9 cellular contexts compared by ENCODE assay signal in genomic region chr1:210231846-210232523, GRCh38. TPM values are rescaled to one million over a fixed set of nuclear protein-coding genes. Genes with fewer than 3 reads are reported as not detected.
DNase-seq lines count a peak whose midpoint lies in the region; ATAC-seq and TF ChIP-seq lines count a peak whose summit lies in the region.
"Had no signal": no experiment of that assay in that cellular context is flagged by ENCODE, and none has a peak within 500 bp of the region (broad histone marks: within the 10 kb centered on the region; RNA-seq: fewer than 3 reads in every experiment).

No MANE protein-coding gene starts in this region.

- DNase-seq in M059J (ENCODE audit: low read depth) = peak; percentile 45
- no peak for DNase-seq in chondrocyte (ENCODE audit: low spot score)
- peak in 1 of 3 donors; percentile 48 for DNase-seq in mucosa of descending colon
- DNase-seq in SJCRH30 = no peak
- DNase-seq in COLO668 (lab: John Stamatoyannopoulos, UW; ENCODE audit: unreplicated experiment) = no peak
- DNase-seq: activated CD4-positive, alpha-beta T cell treated with anti-CD3 and anti-CD28 coated beads for 4 hours had no signal

- H3K36me3 Mint-ChIP-seq in chondrocyte (ENCODE audit: low read depth) = no peaks in the 10 kb centered on the region

- peak overlapping the region; percentile 77 for H2AFZ ChIP-seq in ACC112 (ENCODE audit: low read length, unreplicated experiment)

- no peaks in the 10 kb centered on the region for H3K79me2 ChIP-seq in ACC112 (ENCODE audit: control insufficient read depth, insufficient read depth, low read length, unreplicated experiment)

- H3K27ac Mint-ChIP-seq in chondrocyte (ENCODE audit: unreplicated experiment) = peak overlapping the region; percentile 80

- H3K9me3 ChIP-seq in mucosa of descending colon = no peaks in the 10 kb centered on the region
- H3K9me3 ChIP-seq in SJCRH30 (replicated peaks) = 0 out of 2 replicates have a peak, but pooled peaks cover 6% of the 10 kb centered on the region

- H3K27ac ChIP-seq in ACC112 (ENCODE audit: low read depth, low read length) (peak overlapping the region; percentile 41; the same call in 1 of the 2 replicates), SJCRH30 (no peak overlapping the region)

- ATAC-seq in mucosa of descending colon (peak; percentile 38), GM19351 (IDR thresholded peaks at IDR 0.05; ENCODE audit: unreplicated experiment) (no peak), HG03565 (IDR thresholded peaks at IDR 0.05; ENCODE audit: unreplicated experiment) (no peak)

- TF ChIP-seq CTCF in chondrocyte (IDR thresholded peaks at IDR 0.05) (no peak), mucosa of descending colon (IDR thresholded peaks at IDR 0.05) (no peak)

- peak overlapping the region; percentile 83 for H3K4me3 ChIP-seq in ACC112 (ENCODE audit: low read depth, low read length)
- no peak overlapping the region for H3K4me3 ChIP-seq in mucosa of descending colon
- H3K4me3 ChIP-seq in SJCRH30 = no peak overlapping the region; the same call in 1 of the 2 replicates

- peaks cover 37% of the 10 kb centered on the region for H3K4me1 Mint-ChIP-seq in chondrocyte (ENCODE audit: low read depth)

- peaks cover 25% of the 10 kb centered on the region for H3K4me1 ChIP-seq in ACC112 (ENCODE audit: control insufficient read depth, insufficient read depth, low read length, unreplicated experiment)
- H3K4me1 ChIP-seq in mucosa of descending colon (ENCODE audit: low read depth) = no peaks in the 10 kb centered on the region
- H3K4me1 ChIP-seq in SJCRH30 = peaks cover 2% of the 10 kb centered on the region; the same call in 1 of the 2 replicates

- intact Hi-C loops in mucosa of descending colon (cut with DNase I, micrococcal nuclease) = no loop called here

- H3K4me3 Mint-ChIP-seq in chondrocyte (ENCODE audit: unreplicated experiment) = peak overlapping the region; percentile 78

- H3K27me3 ChIP-seq in ACC112 (ENCODE audit: insufficient read depth, low read length) (peaks cover 18% of the 10 kb centered on the region), SJCRH30 (peaks cover 53% of the 10 kb centered on the region)

- H3K36me3 ChIP-seq in ACC112 (ENCODE audit: insufficient read depth, low read length) (no peaks in the 10 kb centered on the region), mucosa of descending colon (ENCODE audit: low read depth) (no peaks in the 10 kb centered on the region), SJCRH30 (no peaks in the 10 kb centered on the region)

- no peaks in the 10 kb centered on the region for H3K9me3 Mint-ChIP-seq in chondrocyte (ENCODE audit: low read depth)

- no peaks in the 10 kb centered on the region for H3K27me3 Mint-ChIP-seq in chondrocyte (ENCODE audit: low read depth)

RNA-seq across cellular contexts. Expression of gene SERTAD4, which starts 0.6 kb away (rescaled TPM):
- 1.8 and 4.2 TPM in 2 replicates for total RNA-seq in M059J (2014; rRNA removed; shearing (Covaris generic))
- total RNA-seq in chondrocyte (39.1 to 71.7 TPM (median 43.5 TPM) in 3 replicates), mucosa of descending colon (10 to 100 TPM in 1 of 3 donors, 1 to 10 TPM in 2; 4.2 to 17.1 (median 6.0) TPM)
- total RNA-seq in SJCRH30 (2014; rRNA removed; shearing (Covaris generic)) = 0.20 and 0.30 TPM in 2 replicates
